In the genomic region with DNA sequence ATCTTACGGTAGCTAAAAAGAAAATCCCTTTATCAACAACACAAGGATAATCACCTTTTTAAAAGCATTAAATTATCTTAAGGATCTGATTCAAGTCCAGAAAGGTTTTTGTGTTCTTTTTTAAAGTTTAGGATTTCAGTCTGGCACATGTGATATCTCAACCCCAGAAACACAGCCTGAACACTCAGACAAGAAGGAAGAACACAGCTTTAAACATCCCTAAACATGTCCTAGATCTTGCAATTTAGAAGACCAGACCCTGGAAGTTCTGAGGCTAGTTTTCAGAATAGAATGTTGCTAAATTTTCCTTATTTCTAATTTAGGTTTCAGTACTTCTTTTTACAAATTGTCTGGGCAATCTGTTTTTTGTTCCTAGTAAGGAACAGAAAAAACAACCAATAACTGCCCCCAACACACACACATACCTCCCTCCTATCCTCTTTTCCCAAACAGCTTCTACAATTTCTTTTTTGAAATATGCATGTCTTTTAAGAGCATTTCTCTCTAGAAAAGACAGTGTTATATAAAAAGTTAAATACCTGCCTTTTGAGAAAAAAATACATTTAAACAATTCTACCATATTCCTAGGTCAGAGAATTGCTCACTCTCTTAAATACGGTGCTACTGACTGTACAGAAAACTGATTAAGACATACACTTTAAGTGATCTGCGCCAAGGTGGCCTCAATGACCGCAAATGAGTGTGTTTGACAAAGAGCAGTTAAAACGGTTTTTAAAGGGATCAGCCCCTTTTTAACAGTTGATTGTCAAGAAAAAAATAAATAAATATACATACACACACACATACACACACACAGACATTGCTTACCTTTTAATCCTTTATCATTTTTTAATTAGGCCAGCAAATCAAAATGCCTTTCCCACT, we compare ENCODE assay signal across 8 cellular contexts. TPM values are rescaled to one million over a fixed set of nuclear protein-coding genes. Genes with fewer than 3 reads are reported as not detected.
DNase-seq lines count a peak whose midpoint lies in the region; ATAC-seq and TF ChIP-seq lines count a peak whose summit lies in the region.

No MANE protein-coding gene starts in this region.

- in situ Hi-C loops in Panc1 (cut with HindIII; ENCODE audit: low pct_unique_long_range_greater_than_20kb, low sequenced_read_pairs) = no loop called here
- in situ Hi-C loops in gastrocnemius medialis (cut with MboI; ENCODE audit: low sequenced_read_pairs in 4 of 4) = loop anchor here in 3 of 4 donors (5.0 to 25.0 kb wide), 5 partner anchors 91 to 742 kb away; no protein-coding TSS in a partner anchor

- H3K4me3 ChIP-seq in Panc1 (ENCODE audit: low read depth in 2 of 2, low read length in 2 of 2) (peak overlapping the region; percentile 79 to 82), foreskin fibroblast (ENCODE audit: low read depth in 1 of 2, low read length in 2 of 2) (peak overlapping the region; percentile 60 to 86), gastrocnemius medialis (peak overlapping the region; percentile 63 to 81 (median 71))

- POLR2A ChIA-PET in Panc1 (lab: Charles Lee) = interaction anchor here (0.5 to 0.7 kb wide), 6 partner anchors 13 to 828 kb away, joined by 3 to 6 read pairs (median 4); no protein-coding TSS in a partner anchor

- CTCF ChIA-PET in Panc1 (lab: Charles Lee) = no interaction called here

- H3K27me3 ChIP-seq in Panc1 (ENCODE audit: control insufficient read depth, insufficient read depth, low read length) = no peaks in the 10 kb centered on the region
- no peaks in the 10 kb centered on the region for H3K27me3 ChIP-seq in gastrocnemius medialis

- intact Hi-C loops in Panc1 (cut with micrococcal nuclease; ENCODE audit: unreplicated experiment) (loop anchor here (5.0 to 10.0 kb wide), 3 partner anchors 667 to 799 kb away; no protein-coding TSS in a partner anchor), gastrocnemius medialis (cut with DNase I; ENCODE audit: low total_unique reads) (loop anchor here (2.0 to 10.0 kb wide), 5 partner anchors 82 to 669 kb away; no protein-coding TSS in a partner anchor)

- BruUV-seq in Panc1 (replicated peaks; lab: Mats Ljungman, UMichigan) = no TSS peak

- H3K9me3 ChIP-seq in Panc1 (ENCODE audit: control insufficient read depth, insufficient read depth, low read depth, low read length) (no peaks in the 10 kb centered on the region), gastrocnemius medialis (no peaks in the 10 kb centered on the region)

- H3K27ac ChIP-seq in Panc1 (ENCODE audit: low read length) = peak overlapping the region; percentile 100
- H3K27ac ChIP-seq in gastrocnemius medialis = peak overlapping the region; percentile 87 to 96 (median 92)

- TF ChIP-seq POLR2A in gastrocnemius medialis (IDR thresholded peaks at IDR 0.05) = peak in 1 of 2 donors; percentile 55

- H3K4me1 ChIP-seq in Panc1 (ENCODE audit: control insufficient read depth, insufficient read depth, low read length) (peaks cover 28% of the 10 kb centered on the region), gastrocnemius medialis (peaks cover 41 to 48% of the 10 kb centered on the region in 2 donors)

- TF ChIP-seq CTCF in Panc1 (IDR thresholded peaks at IDR 0.05) = no peak
- TF ChIP-seq CTCF in foreskin fibroblast (IDR thresholded peaks at IDR 0.05; ENCODE audit: low read depth, low read length) = no peak
- no peak for TF ChIP-seq CTCF in gastrocnemius medialis (IDR thresholded peaks at IDR 0.05 in 4 of 5, conservative IDR thresholded peaks at IDR 0.05 in 1 of 5)

- DNase-seq in HCEC 1CT (peak; percentile 57), Panc1 (ENCODE audit: low read depth, low spot score) (no peak), foreskin fibroblast (peak; percentile 29 to 58), gastrocnemius medialis (peak; percentile 37 to 57)
- no peak for DNase-seq in stimulated activated CD4-positive, alpha-beta T cell treated with anti-CD3 and anti-CD28 coated beads, Interleukin-4, amount 100 ng/mL, for 1 hour
- DNase-seq in stimulated activated naive CD4-positive, alpha-beta T cell (lab: John Stamatoyannopoulos, UW) = no peak

- ATAC-seq in Panc1 (no peak), gastrocnemius medialis (no peak), HG03108 (IDR thresholded peaks at IDR 0.05; ENCODE audit: unreplicated experiment) (no peak), esophagus mucosa (no peak)

- H3K36me3 ChIP-seq in Panc1 (ENCODE audit: control insufficient read depth, insufficient read depth, low read length) = peaks cover 3% of the 10 kb centered on the region; the same call in 1 of the 2 replicates
- no peaks in the 10 kb centered on the region for H3K36me3 ChIP-seq in gastrocnemius medialis

RNA-seq across cellular contexts. Expression of gene ZNF608, which starts 0.8 kb away (rescaled TPM):
- total RNA-seq in Panc1 (2021; ENCODE audit: unreplicated experiment) (37.5 TPM), gastrocnemius medialis (10 to 100 TPM in 3 of 4 donors, 1 to 10 TPM in 1; 7.3 to 27.4 (median 17.5) TPM), esophagus mucosa (6.7 TPM)
- 22.8 TPM for polyA plus RNA-seq in Panc1 (2012; ENCODE audit: insufficient read length)

Comparison
In these comparisons a context has a peak if more than half of its experiments do, and no peak if none do; other contexts are left out.
1. DNase-seq: peak in HCEC 1CT (single experiment), foreskin fibroblast (2 of 2) and gastrocnemius medialis (2 of 2); none in Panc1 (single experiment), stimulated activated CD4-positive, alpha-beta T cell treated with anti-CD3 and anti-CD28 coated beads, Interleukin-4, amount 100 ng/mL, for 1 hour (single experiment) and stimulated activated naive CD4-positive, alpha-beta T cell (0 of 6).
2. Peak in every context shown above with its lines, with median percentiles within 50 percentile points of each other: H3K4me3 ChIP-seq.